Comparison of ENCODE assay signal across 10 cellular contexts in the genomic region with DNA sequence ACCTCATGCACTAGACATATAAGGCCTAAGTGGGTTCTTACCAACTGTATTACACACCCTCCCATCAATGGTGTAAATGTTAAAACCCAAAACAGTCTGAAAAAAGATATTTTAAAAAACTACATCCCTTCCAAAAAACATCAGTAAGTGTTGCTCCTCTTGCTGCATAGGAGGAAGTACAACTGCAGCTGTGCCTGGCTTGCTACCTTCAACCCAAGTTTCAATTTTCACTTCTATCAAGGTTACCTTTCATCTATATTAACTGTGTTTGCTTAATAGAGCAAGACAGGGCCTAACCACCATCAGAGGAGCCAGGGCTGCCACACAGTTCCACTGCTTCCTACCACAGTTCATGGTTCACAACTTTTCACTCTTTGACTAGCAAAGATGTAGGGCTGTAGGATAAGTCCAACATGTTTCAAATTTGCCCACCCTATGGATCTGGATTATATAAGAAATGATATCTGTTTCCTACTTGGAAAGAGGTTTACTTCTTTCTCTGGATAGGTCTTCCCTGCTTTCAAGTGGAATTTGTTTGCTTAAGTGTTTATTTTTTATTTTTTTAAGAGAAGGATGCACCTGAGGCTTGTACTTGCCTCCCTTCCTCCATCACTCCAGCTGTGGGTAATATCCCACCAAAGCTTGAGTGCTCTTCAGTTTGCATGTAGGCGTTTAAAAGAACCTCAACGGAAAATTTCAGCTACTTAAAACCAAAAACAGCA. TPM values are rescaled to one million over a fixed set of nuclear protein-coding genes. Genes with fewer than 3 reads are reported as not detected.
DNase-seq lines count a peak whose midpoint lies in the region; ATAC-seq and TF ChIP-seq lines count a peak whose summit lies in the region.
"Had no signal": no experiment of that assay in that cellular context is flagged by ENCODE, and none has a peak within 500 bp of the region (broad histone marks: within the 10 kb centered on the region; RNA-seq: fewer than 3 reads in every experiment).

No MANE protein-coding gene starts in this region.

- ATAC-seq in GM18505 (IDR thresholded peaks at IDR 0.05; ENCODE audit: unreplicated experiment): peak; percentile 63
- peak; percentile 73 for ATAC-seq in GM21381 (IDR thresholded peaks at IDR 0.05; ENCODE audit: unreplicated experiment)
- peak; percentile 86 for ATAC-seq in HG03460 (IDR thresholded peaks at IDR 0.05; ENCODE audit: unreplicated experiment)
- ATAC-seq in esophagus mucosa: peak; percentile 69

- DNase-seq in NCI-H2081 (lab: John Stamatoyannopoulos, UW): no peak
- DNase-seq in superior temporal gyrus (ENCODE audit: extremely low spot score): no peak
- DNase-seq in NCI-H82 treated with DMSO at 0.1 percent for 48 hours (lab: John Stamatoyannopoulos, UW; ENCODE audit: unreplicated experiment): no peak
- DNase-seq in HK-2 (ENCODE audit: unreplicated experiment): no peak
- DNase-seq: H9 had no signal

- no peak for TF ChIP-seq POLR2A in GM18505 (IDR thresholded peaks at IDR 0.05; ENCODE audit: borderline replicate concordance, extremely low read depth, insufficient read depth, insufficient read length)

RNA-seq across cellular contexts. Expression of a gene that starts 56.7 kb away (rescaled TPM):
- total RNA-seq in esophagus mucosa: 45.3 TPM
- total RNA-seq: endothelial cell of umbilical vein had no signal
